In genomic region chr12:32918890-32919791, GRCh38 we compare ENCODE assay signal across 8 cellular contexts. TPM values are rescaled to one million over a fixed set of nuclear protein-coding genes. Genes with fewer than 3 reads are reported as not detected.
DNase-seq lines count a peak whose midpoint lies in the region; ATAC-seq, FAIRE-seq and TF ChIP-seq lines count a peak whose summit lies in the region.

No MANE protein-coding gene starts in this region.

- CTCF ChIA-PET in Calu3 (lab: Charles Lee) (interaction anchor here (0.6 to 1.7 kb wide), 7 partner anchors 13 to 469 kb away, joined by 3 to 10 read pairs (median 3); partner anchors contain the start of genes PKP2 and YARS2), HEK293 (lab: Yijun Ruan, JAX) (interaction anchor here (0.6 to 4.0 kb wide), 18 partner anchors 8 to 197 kb away, joined by 3 to 66 read pairs (median 3); partner anchors contain the start of gene YARS2)

- H3K4me1 Mint-ChIP-seq in Calu3 (ENCODE audit: low read depth, unreplicated experiment) = peaks cover 34% of the 10 kb centered on the region

- intact Hi-C loops in Calu3 (cut with micrococcal nuclease; ENCODE audit: unreplicated experiment) = loop anchor here (1.0 to 10.0 kb wide), 3 partner anchors 24 to 163 kb away; no protein-coding TSS in a partner anchor
- intact Hi-C loops in ovary (cut with DNase I) = loop anchor here in 3 of 4 donors (1.0 to 5.0 kb wide), 2 partner anchors 162 to 163 kb away; partner anchors contain the start of gene YARS2 (in 2 of the 3)

- H3K27me3 Mint-ChIP-seq in Calu3 (ENCODE audit: unreplicated experiment) = no peaks in the 10 kb centered on the region

- ATAC-seq in GM19463 (IDR thresholded peaks at IDR 0.05; ENCODE audit: unreplicated experiment) = no peak

- no TSS peak for BruUV-seq in Calu3 (replicated peaks; lab: Mats Ljungman, UMichigan)

- POLR2A ChIA-PET in HEK293 (lab: Yijun Ruan, JAX) = interaction anchor here (1.0 to 1.3 kb wide), 2 partner anchors 34 to 163 kb away, joined by 3 to 8 read pairs; partner anchors contain the start of gene YARS2

- H3K36me3 Mint-ChIP-seq in Calu3 (ENCODE audit: insufficient read depth, unreplicated experiment) = peaks cover 10% of the 10 kb centered on the region

- no peak for TF ChIP-seq POLR2A in ovary (IDR thresholded peaks at IDR 0.05)

- no peak for DNase-seq in Calu3
- DNase-seq in NCI-H748 (lab: John Stamatoyannopoulos, UW; ENCODE audit: unreplicated experiment) = peak; percentile 68
- DNase-seq in epithelial cell of prostate (ENCODE audit: low read depth, low spot score) = peak; percentile 54
- peak in 4 of 5 donors; percentile 23 to 40 (median 29) for DNase-seq in ovary
- DNase-seq in GM19239 (ENCODE audit: insufficient read length, low spot score) = no peak
- DNase-seq in stimulated activated CD4-positive, alpha-beta T cell treated with anti-CD3 and anti-CD28 coated beads, Interleukin-2, amount 100 ng/mL, for 24 hours = no peak

- H3K27ac Mint-ChIP-seq in Calu3 (ENCODE audit: unreplicated experiment) = peak overlapping the region; percentile 94

- H3K4me3 Mint-ChIP-seq in Calu3 (ENCODE audit: low read depth, unreplicated experiment) = peak overlapping the region; percentile 25

- FAIRE-seq in GM19239 (lab: Jason Lieb, UNC) = no peak

- peaks cover 2% of the 10 kb centered on the region for H3K9me3 Mint-ChIP-seq in Calu3 (ENCODE audit: low read depth, unreplicated experiment)

- H3K36me3 ChIP-seq in HEK293 (ENCODE audit: control insufficient read depth in 2 of 2, insufficient read depth in 1 of 2, low read length in 2 of 2) = no peaks in the 10 kb centered on the region
- H3K36me3 ChIP-seq in ovary = no peaks in the 10 kb centered on the region

- H3K27me3 ChIP-seq in ovary = no peaks in the 10 kb centered on the region

- TF ChIP-seq CTCF in Calu3 (IDR thresholded peaks at IDR 0.05; ENCODE audit: unreplicated experiment) = peak; percentile 20
- TF ChIP-seq CTCF in HEK293 (tag by site-specific recombination; IDR thresholded peaks at IDR 0.05) = peak; percentile 42; the same call in 1 of the 2 replicates
- peak in 2 of 3 donors; percentile 21 to 68 for TF ChIP-seq CTCF in ovary (IDR thresholded peaks at IDR 0.05)

- H3K4me3 ChIP-seq in HEK293 (ENCODE audit: low read depth, low read length) (no peak overlapping the region), ovary (no peak overlapping the region)

- WGBS in ovary, 3 donors = 29 to 41% (median 32%) methylated on average over 11 of the region's 11 CpGs

- H3K9me3 ChIP-seq in HEK293 (ENCODE audit: control insufficient read depth, insufficient read depth, low read depth, low read length) = no peaks in the 10 kb centered on the region
- no peaks in the 10 kb centered on the region for H3K9me3 ChIP-seq in ovary

- no peak overlapping the region for H3K27ac ChIP-seq in HEK293 (ENCODE audit: extremely low read depth, low read depth, low read length)
- H3K27ac ChIP-seq in epithelial cell of prostate = peak overlapping the region; percentile 93
- H3K27ac ChIP-seq in ovary = no peak overlapping the region

- peaks cover 9% of the 10 kb centered on the region for H3K4me1 ChIP-seq in HEK293 (ENCODE audit: control insufficient read depth, insufficient read depth, low read length)
- peaks cover 2% of the 10 kb centered on the region for H3K4me1 ChIP-seq in ovary (ENCODE audit: insufficient read depth)

- TF ChIP-seq EP300 in ovary (IDR thresholded peaks at IDR 0.05) = no peak

TF ChIP-seq in HEK293, 187 proteins besides CTCF, POLR2A, EP300 and RAD21:
- TF ChIP-seq ZNF335 (tag by site-specific recombination; conservative IDR thresholded peaks at IDR 0.05) (peak; percentile 56), GFI1B (tag by site-specific recombination; IDR thresholded peaks at IDR 0.05) (0 out of 2 replicates have a peak, but pooled peaks have one; percentile 26), ZFP37 (tag by site-specific recombination; IDR thresholded peaks at IDR 0.05) (no peak), HIC1 (tag by site-specific recombination; IDR thresholded peaks at IDR 0.05) (no peak), ZNF654 (tag by site-specific recombination; IDR thresholded peaks at IDR 0.05; ENCODE audit: low read depth) (peak; percentile 91), ZNF561 (tag by site-specific recombination; IDR thresholded peaks at IDR 0.05; ENCODE audit: borderline replicate concordance) (peak; percentile 38; the same call in 1 of the 2 replicates), ZNF302 (tag by site-specific recombination; IDR thresholded peaks at IDR 0.05; ENCODE audit: low read depth) (no peak), ZNF501 (tag by site-specific recombination; IDR thresholded peaks at IDR 0.05) (no peak), REPIN1 (tag by site-specific recombination; IDR thresholded peaks at IDR 0.05; ENCODE audit: low read depth) (no peak), SALL2 (tag by site-specific recombination; IDR thresholded peaks at IDR 0.05; ENCODE audit: borderline replicate concordance) (no peak), ZNF10 (tag by site-specific recombination; IDR thresholded peaks at IDR 0.05) (peak; percentile 71), ZNF707 (tag by site-specific recombination; IDR thresholded peaks at IDR 0.05) (no peak)

RNA-seq across cellular contexts. Expression of gene PKP2, which starts 22.6 kb away (rescaled TPM):
- total RNA-seq in Calu3 (2022) = 54.2 and 61.1 TPM in 2 replicates
- total RNA-seq in ovary = 100 to 1,000 TPM in 1 of 7 donors, 10 to 100 TPM in 5, 1 to 10 TPM in 1; 7.4 to 124 (median 30.9) TPM
- 10 to 100 TPM; 11.4 to 26.2 TPM for polyA plus RNA-seq in ovary

Comparison
In these comparisons a context has a peak if more than half of its experiments do, and no peak if none do; other contexts are left out.
1. DNase-seq: peak in NCI-H748 (single experiment), epithelial cell of prostate (single experiment) and ovary (4 of 5); none in Calu3 (single experiment), GM19239 (single experiment) and stimulated activated CD4-positive, alpha-beta T cell treated with anti-CD3 and anti-CD28 coated beads, Interleukin-2, amount 100 ng/mL, for 24 hours (0 of 2).
2. Peak in every context shown above with its lines, with median percentiles within 50 percentile points of each other: CTCF ChIP-seq.